In genomic region chr5:36403601-36404311, GRCh38 we compare ENCODE assay signal across 10 cellular contexts.
DNase-seq lines count a peak whose midpoint lies in the region; TF ChIP-seq lines count a peak whose summit lies in the region.
"Had no signal": no experiment of that assay in that cellular context is flagged by ENCODE, and none has a peak within 500 bp of the region (broad histone marks: within the 10 kb centered on the region; RNA-seq: fewer than 3 reads in every experiment).

No MANE protein-coding gene starts in this region.

- H3K9ac ChIP-seq in liver (ENCODE audit: low read depth in 1 of 2, low read length in 2 of 2), result no peak overlapping the region

- peak in 1 of 2 donors; percentile 17 for TF ChIP-seq RAD21 in liver (IDR thresholded peaks at IDR 0.05)

- no peak for TF ChIP-seq CTCF in astrocyte of the cerebellum (IDR thresholded peaks at IDR 0.05; ENCODE audit: low read depth, low read length, missing control alignments)
- TF ChIP-seq CTCF in liver (IDR thresholded peaks at IDR 0.05; ENCODE audit: low read depth, low read length, missing input control), result no peak
- TF ChIP-seq CTCF in uterus (IDR thresholded peaks at IDR 0.05), result no peak

- intact Hi-C loops in uterus (cut with DNase I; ENCODE audit: low total_unique reads), result no loop called here

- H3K27me3 ChIP-seq in liver (ENCODE audit: control insufficient read depth in 4 of 4, insufficient read depth in 4 of 4, low read length in 3 of 4) (no peaks in the 10 kb centered on the region), uterus (no peaks in the 10 kb centered on the region)

- in situ Hi-C loops in astrocyte of the cerebellum (cut with HindIII; ENCODE audit: low sequenced_read_pairs), result loop anchor here (25.0 kb wide), 1 partner anchor 109 kb away; no protein-coding TSS in a partner anchor

- H3K4me1 ChIP-seq in liver (ENCODE audit: control insufficient read depth in 4 of 4, insufficient read depth in 4 of 4, low read length in 3 of 4), result peaks cover 9 to 31% (median 14%) of the 10 kb centered on the region in 4 donors
- no peaks in the 10 kb centered on the region for H3K4me1 ChIP-seq in uterus

- H3K9me3 ChIP-seq in liver (ENCODE audit: control insufficient read depth in 4 of 4, low read length in 3 of 4) (no peaks in the 10 kb centered on the region), uterus (no peaks in the 10 kb centered on the region)

- no peak for TF ChIP-seq POLR2A in uterus (IDR thresholded peaks at IDR 0.05)

- H3K4me3 ChIP-seq in astrocyte of the cerebellum (ENCODE audit: low read depth, low read length), result no peak overlapping the region
- H3K4me3 ChIP-seq in liver (ENCODE audit: low read depth in 1 of 3, low read length in 3 of 3), result peak overlapping the region in 1 of 3 donors; percentile 19
- H3K4me3 ChIP-seq in uterus, result no peak overlapping the region

- no peaks in the 10 kb centered on the region for H3K36me3 ChIP-seq in liver (ENCODE audit: control insufficient read depth in 4 of 4, insufficient read depth in 3 of 4, low read depth in 1 of 4, low read length in 3 of 4)
- no peaks in the 10 kb centered on the region for H3K36me3 ChIP-seq in uterus

- WGBS in liver, result 59% methylated on average over 6 of the region's 6 CpGs

- H3K27ac ChIP-seq in liver (ENCODE audit: low read depth in 1 of 2, low read length in 2 of 2) (peak overlapping the region; percentile 78 to 81), uterus (peak overlapping the region; percentile 48 to 53)
- H3K27ac ChIP-seq: 22Rv1 had no signal

- peak; percentile 16 for DNase-seq in DMS 273 (lab: John Stamatoyannopoulos, UW; ENCODE audit: unreplicated experiment)
- no peak for DNase-seq in DMS 273 treated with DMSO at 0.1 percent for 48 hours (lab: John Stamatoyannopoulos, UW)
- DNase-seq in astrocyte of the cerebellum (ENCODE audit: low read depth), result peak; percentile 74
- peak; percentile 67 to 69 for DNase-seq in uterus
- no peak for DNase-seq in SW 1271 (lab: John Stamatoyannopoulos, UW)
- no peak for DNase-seq in T-helper 2 cell
- no peak for DNase-seq in GM19238 (ENCODE audit: insufficient read length, low spot score)
- DNase-seq: NCI-H2227 treated with DMSO at 0.1 percent for 48 hours had no signal

TF ChIP-seq in liver, 16 proteins besides CTCF, POLR2A, EP300 and RAD21:
- TF ChIP-seq YY1 (IDR thresholded peaks at IDR 0.05) (no peak), HNF4G (IDR thresholded peaks at IDR 0.05) (peak; percentile 13), NR2F2 (IDR thresholded peaks at IDR 0.05) (peak; percentile 58), TAF1 (conservative IDR thresholded peaks at IDR 0.05) (no peak), FOXA1 (IDR thresholded peaks at IDR 0.05) (no peak), SP1 (IDR thresholded peaks at IDR 0.05) (peak; percentile 66), REST (IDR thresholded peaks at IDR 0.05) (peak; percentile 13), JUND (IDR thresholded peaks at IDR 0.05) (peak in 1 of 2 donors; percentile 1), EGR1 (IDR thresholded peaks at IDR 0.05; ENCODE audit: low read depth in 2 of 2) (no peak)
- TF ChIP-seq, protein P1, sequence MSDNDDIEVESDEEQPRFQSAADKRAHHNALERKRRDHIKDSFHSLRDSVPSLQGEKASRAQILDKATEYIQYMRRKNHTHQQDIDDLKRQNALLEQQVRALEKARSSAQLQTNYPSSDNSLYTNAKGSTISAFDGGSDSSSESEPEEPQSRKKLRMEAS (IDR thresholded peaks at IDR 0.05), result peak; percentile 48

Comparison
In these comparisons a context has a peak if more than half of its experiments do, and no peak if none do; other contexts are left out.
1. DNase-seq: peak in DMS 273 (single experiment), astrocyte of the cerebellum (single experiment) and uterus (2 of 2); none in DMS 273 treated with DMSO at 0.1 percent for 48 hours (single experiment), SW 1271 (0 of 2), T-helper 2 cell (0 of 5) and GM19238 (single experiment).